Comparison of ENCODE assay signal across 2 cellular contexts in the genomic region with DNA sequence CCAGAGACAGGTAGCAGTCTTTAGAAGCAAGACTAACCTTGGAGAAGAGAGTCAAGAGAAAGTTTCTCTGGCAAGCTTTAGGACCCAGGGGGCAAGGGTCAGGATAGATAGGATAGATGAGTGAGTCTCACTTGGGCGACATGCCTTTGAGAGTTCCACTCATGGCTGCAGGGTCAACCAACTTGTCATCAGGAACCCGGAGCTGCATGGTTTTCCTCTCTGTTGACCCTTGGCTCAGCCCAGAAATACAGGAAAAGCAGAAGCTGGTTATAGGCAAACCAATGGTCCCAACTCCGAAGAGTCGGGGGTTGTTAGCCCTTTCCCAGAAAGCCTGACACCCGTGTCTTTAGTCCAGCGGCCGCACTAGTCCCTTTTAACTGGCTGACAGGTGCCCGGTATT. TPM values are rescaled to one million over a fixed set of nuclear protein-coding genes. Genes with fewer than 3 reads are reported as not detected.
"Had no signal": no experiment of that assay in that cellular context is flagged by ENCODE, and none has a peak within 500 bp of the region (broad histone marks: within the 10 kb centered on the region; RNA-seq: fewer than 3 reads in every experiment).

No MANE protein-coding gene starts in this region.

RNA-seq across cellular contexts. Expression of gene AKR1C3, which starts 34.9 kb away (rescaled TPM):
- total RNA-seq: OCI-LY7, SK-MEL-5 had no signal

RNA-seq across cellular contexts. Expression of gene AKR1C2, which starts 55.6 kb away (rescaled TPM):
- total RNA-seq: OCI-LY7, SK-MEL-5 had no signal
